ENCODE assay signal across 8 cellular contexts in genomic region chr12:103632554-103633216, GRCh38. TPM values are rescaled to one million over a fixed set of nuclear protein-coding genes. Genes with fewer than 3 reads are reported as not detected.
DNase-seq lines count a peak whose midpoint lies in the region; ATAC-seq, FAIRE-seq and TF ChIP-seq lines count a peak whose summit lies in the region.

No MANE protein-coding gene starts in this region.

- H3K9me3 ChIP-seq in Peyer's patch (no peaks in the 10 kb centered on the region), adrenal gland (replicated peaks in 1 of 3) (no peaks in the 10 kb centered on the region)

- H3K4me3 ChIP-seq in Peyer's patch (no peak overlapping the region), adrenal gland (no peak overlapping the region)

- H3K4me1 ChIP-seq in Peyer's patch (no peaks in the 10 kb centered on the region), adrenal gland (replicated peaks in 1 of 2) (no peaks in the 10 kb centered on the region)

- H3K27ac ChIP-seq in Peyer's patch (no peak overlapping the region), adrenal gland (no peak overlapping the region)

- TF ChIP-seq CTCF in Peyer's patch (IDR thresholded peaks at IDR 0.05) (peak in 4 of 6 experiments; percentile 34 to 79 (median 67)), adrenal gland (IDR thresholded peaks at IDR 0.05) (peak; percentile 53 to 86 (median 75))

- peak; percentile 81 for ATAC-seq in GM21360 (IDR thresholded peaks at IDR 0.05; ENCODE audit: unreplicated experiment)
- ATAC-seq in HG03571 (IDR thresholded peaks at IDR 0.05; ENCODE audit: unreplicated experiment), result no peak

- DNase-seq in ELR (ENCODE audit: low read depth) (peak; percentile 79), HTR-8/SVneo (ENCODE audit: insufficient read length, low spot score) (peak; percentile 78), Peyer's patch (peak in 2 of 3 donors; percentile 61 to 72), adrenal gland (peak; percentile 56 to 77 (median 73)), iris pigment epithelial cell (ENCODE audit: low read depth) (peak; percentile 56)
- peak; percentile 40 to 58 for DNase-seq in stimulated activated CD8-positive, alpha-beta memory T cell treated with anti-CD3 and anti-CD28 coated beads, Interleukin-2, amount 100 ng/mL, for 48 hours (ENCODE audit: low read depth in 2 of 2)

- TF ChIP-seq POLR2A in Peyer's patch (IDR thresholded peaks at IDR 0.05) (no peak), adrenal gland (IDR thresholded peaks at IDR 0.05) (no peak)

- 35 to 41% (median 38%) methylated on average over 11 to 15 of the region's 15 CpGs for WGBS in adrenal gland, 4 donors

- no peaks in the 10 kb centered on the region for H3K36me3 ChIP-seq in Peyer's patch
- no peaks in the 10 kb centered on the region for H3K36me3 ChIP-seq in adrenal gland (replicated peaks in 1 of 2)

- FAIRE-seq in HTR-8/SVneo (lab: Jason Lieb, UNC), result peak; percentile 16

- intact Hi-C loops in adrenal gland (cut with DNase I), result loop anchor here in 1 of 2 donors (10.0 kb wide), 1 partner anchor 58 kb away; no protein-coding TSS in a partner anchor

- no peaks in the 10 kb centered on the region for H3K27me3 ChIP-seq in Peyer's patch
- no peaks in the 10 kb centered on the region for H3K27me3 ChIP-seq in adrenal gland

RNA-seq across cellular contexts. Expression of gene STAB2, which starts 45.6 kb away (rescaled TPM):
- total RNA-seq in Peyer's patch (under 1 TPM; 0.53 to 0.83 (median 0.69) TPM), adrenal gland (1 to 10 TPM in 3 of 8 donors, under 1 TPM in 4, not detected in 1; 0.04 to 1.6 (median 0.32) TPM)
- under 1 TPM; 0.02 to 0.27 (median 0.08) TPM for polyA plus RNA-seq in adrenal gland
